ENCODE assay signal across 1 cellular context in the genomic region with DNA sequence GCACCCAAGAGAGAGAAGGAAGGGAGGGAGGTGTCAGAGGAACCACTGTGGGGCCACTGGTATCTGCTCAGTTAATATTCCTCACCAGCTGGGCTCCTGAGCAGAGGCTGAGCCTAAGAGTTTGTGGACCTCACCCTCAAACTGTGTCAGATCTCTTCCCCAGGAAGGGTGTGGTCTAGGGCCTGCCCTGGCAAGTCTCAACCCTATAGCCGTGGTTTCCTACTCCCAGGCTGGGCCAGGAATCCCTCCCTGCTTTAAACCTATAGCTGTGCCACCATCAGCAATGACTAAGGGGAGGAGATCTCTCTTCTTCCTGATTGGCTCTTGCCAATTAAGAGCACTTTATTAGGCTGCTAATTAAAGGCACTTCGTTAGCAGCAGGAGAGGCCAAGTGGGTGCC.
A peak's percentile ranks its signal among the peaks of the same experiment; 100 is the strongest.
TF ChIP-seq lines count a peak whose summit lies in the region.

No MANE protein-coding gene starts in this region.

TF ChIP-seq in GM12878, 131 proteins besides CTCF, POLR2A, EP300 and RAD21:
- TF ChIP-seq RUNX3 (IDR thresholded peaks at IDR 0.05; ENCODE audit: low read length) (peak; percentile 42; the same call in 1 of the 2 replicates), POLR2AphosphoS5 (IDR thresholded peaks at IDR 0.05; ENCODE audit: low read length) (no peak), SREBF1 (IDR thresholded peaks at IDR 0.05; ENCODE audit: low read length) (no peak), PML (IDR thresholded peaks at IDR 0.05; ENCODE audit: low read length) (no peak)
- TF ChIP-seq, protein P1, sequence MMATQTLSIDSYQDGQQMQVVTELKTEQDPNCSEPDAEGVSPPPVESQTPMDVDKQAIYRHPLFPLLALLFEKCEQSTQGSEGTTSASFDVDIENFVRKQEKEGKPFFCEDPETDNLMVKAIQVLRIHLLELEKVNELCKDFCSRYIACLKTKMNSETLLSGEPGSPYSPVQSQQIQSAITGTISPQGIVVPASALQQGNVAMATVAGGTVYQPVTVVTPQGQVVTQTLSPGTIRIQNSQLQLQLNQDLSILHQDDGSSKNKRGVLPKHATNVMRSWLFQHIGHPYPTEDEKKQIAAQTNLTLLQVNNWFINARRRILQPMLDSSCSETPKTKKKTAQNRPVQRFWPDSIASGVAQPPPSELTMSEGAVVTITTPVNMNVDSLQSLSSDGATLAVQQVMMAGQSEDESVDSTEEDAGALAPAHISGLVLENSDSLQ (IDR thresholded peaks at IDR 0.05), result no peak
